Comparison of ENCODE assay signal across 8 cellular contexts in genomic region chr15:71440479-71441071, GRCh38.
DNase-seq lines count a peak whose midpoint lies in the region; ATAC-seq and TF ChIP-seq lines count a peak whose summit lies in the region.

No MANE protein-coding gene starts in this region.

- H3K27ac Mint-ChIP-seq in natural killer cell = no peak overlapping the region
- no peak overlapping the region for H3K27ac Mint-ChIP-seq in natural killer cell treated with Interleukin-12 subunit alpha and Interleukin-12 subunit beta and Interleukin-15 and Interleukin-18, amount 100 ng/mL, for 72 hours
- H3K27ac Mint-ChIP-seq in T-helper 2 cell treated with Interferon-gamma antibody and Interleukin-4, amounts not matched to agents 5 μg/mL and 100 μg/mL, for 36 hours = no peak overlapping the region

- H3K36me3 ChIP-seq in kidney epithelial cell (ENCODE audit: control insufficient read depth, insufficient read depth, low read length) = no peaks in the 10 kb centered on the region

- H3K27me3 ChIP-seq in kidney epithelial cell (ENCODE audit: control insufficient read depth, insufficient read depth, low read length) = no peaks in the 10 kb centered on the region

- DNase-seq in natural killer cell (no peak), NCI-H2196 (lab: John Stamatoyannopoulos, UW; ENCODE audit: unreplicated experiment) (peak; percentile 32), astrocyte of the spinal cord (ENCODE audit: low read depth, low spot score) (peak; percentile 83), kidney epithelial cell (ENCODE audit: low read depth) (no peak), T1000 (lab: John Stamatoyannopoulos, UW) (no peak)
- DNase-seq in natural killer cell treated with Interleukin-12 subunit alpha and Interleukin-12 subunit beta and Interleukin-15 and Interleukin-18, amount 100 ng/mL, for 72 hours (ENCODE audit: low spot score) = no peak
- no peak for DNase-seq in T-helper 2 cell treated with Interferon-gamma antibody and Interleukin-4, amounts not matched to agents 5 μg/mL and 100 μg/mL, for 36 hours (ENCODE audit: low spot score)

- in situ Hi-C loops in astrocyte of the spinal cord (cut with HindIII; ENCODE audit: low sequenced_read_pairs) = no loop called here

- intact Hi-C loops in natural killer cell (cut with micrococcal nuclease) = loop anchor here (5.0 to 10.0 kb wide), 3 partner anchors 466 to 1966 kb away; no protein-coding TSS in a partner anchor

- no peaks in the 10 kb centered on the region for H3K4me1 Mint-ChIP-seq in natural killer cell
- no peaks in the 10 kb centered on the region for H3K4me1 Mint-ChIP-seq in natural killer cell treated with Interleukin-12 subunit alpha and Interleukin-12 subunit beta and Interleukin-15 and Interleukin-18, amount 100 ng/mL, for 72 hours (ENCODE audit: low read depth in 2 of 2)
- no peaks in the 10 kb centered on the region for H3K4me1 Mint-ChIP-seq in T-helper 2 cell treated with Interferon-gamma antibody and Interleukin-4, amounts not matched to agents 5 μg/mL and 100 μg/mL, for 36 hours (ENCODE audit: low read depth)

- H3K4me3 ChIP-seq in astrocyte of the spinal cord (ENCODE audit: low read depth, low read length) (no peak overlapping the region), kidney epithelial cell (ENCODE audit: low read depth, low read length) (no peak overlapping the region)

- H3K9me3 Mint-ChIP-seq in natural killer cell = no peaks in the 10 kb centered on the region
- no peaks in the 10 kb centered on the region for H3K9me3 Mint-ChIP-seq in natural killer cell treated with Interleukin-12 subunit alpha and Interleukin-12 subunit beta and Interleukin-15 and Interleukin-18, amount 100 ng/mL, for 72 hours
- H3K9me3 Mint-ChIP-seq in T-helper 2 cell treated with Interferon-gamma antibody and Interleukin-4, amounts not matched to agents 5 μg/mL and 100 μg/mL, for 36 hours = no peaks in the 10 kb centered on the region

- H3K27me3 Mint-ChIP-seq in natural killer cell (ENCODE audit: low read depth in 2 of 2) = peaks cover 9 to 18% of the 10 kb centered on the region in 2 donors
- H3K27me3 Mint-ChIP-seq in natural killer cell treated with Interleukin-12 subunit alpha and Interleukin-12 subunit beta and Interleukin-15 and Interleukin-18, amount 100 ng/mL, for 72 hours = peaks cover 9 to 22% of the 10 kb centered on the region in 2 donors
- H3K27me3 Mint-ChIP-seq in T-helper 2 cell treated with Interferon-gamma antibody and Interleukin-4, amounts not matched to agents 5 μg/mL and 100 μg/mL, for 36 hours (ENCODE audit: low read depth) = peaks cover 7% of the 10 kb centered on the region

- peak in 1 of 3 donors; percentile 32 for ATAC-seq in natural killer cell
- no peak for ATAC-seq in natural killer cell treated with Interleukin-12 subunit alpha and Interleukin-12 subunit beta and Interleukin-15 and Interleukin-18, amount 100 ng/mL, for 72 hours
- no peak for ATAC-seq in HG03196 (IDR thresholded peaks at IDR 0.05; ENCODE audit: unreplicated experiment)

- TF ChIP-seq CTCF in natural killer cell (IDR thresholded peaks at IDR 0.05) = peak; percentile 55
- peak; percentile 29 for TF ChIP-seq CTCF in astrocyte of the spinal cord (IDR thresholded peaks at IDR 0.05; ENCODE audit: low read depth, low read length)
- peak; percentile 48 for TF ChIP-seq CTCF in kidney epithelial cell (IDR thresholded peaks at IDR 0.05; ENCODE audit: insufficient read depth, low read length, poor library complexity, severe bottlenecking)

- H3K4me3 Mint-ChIP-seq in natural killer cell = no peak overlapping the region
- H3K4me3 Mint-ChIP-seq in natural killer cell treated with Interleukin-12 subunit alpha and Interleukin-12 subunit beta and Interleukin-15 and Interleukin-18, amount 100 ng/mL, for 72 hours = no peak overlapping the region
- no peak overlapping the region for H3K4me3 Mint-ChIP-seq in T-helper 2 cell treated with Interferon-gamma antibody and Interleukin-4, amounts not matched to agents 5 μg/mL and 100 μg/mL, for 36 hours

- H3K36me3 Mint-ChIP-seq in natural killer cell = no peaks in the 10 kb centered on the region
- H3K36me3 Mint-ChIP-seq in natural killer cell treated with Interleukin-12 subunit alpha and Interleukin-12 subunit beta and Interleukin-15 and Interleukin-18, amount 100 ng/mL, for 72 hours = no peaks in the 10 kb centered on the region
- H3K36me3 Mint-ChIP-seq in T-helper 2 cell treated with Interferon-gamma antibody and Interleukin-4, amounts not matched to agents 5 μg/mL and 100 μg/mL, for 36 hours (ENCODE audit: low read depth) = no peaks in the 10 kb centered on the region

Comparison
In these comparisons a context has a peak if more than half of its experiments do, and no peak if none do; other contexts are left out.
1. DNase-seq: peak in NCI-H2196 (single experiment) and astrocyte of the spinal cord (single experiment); none in natural killer cell (single experiment), natural killer cell treated with Interleukin-12 subunit alpha and Interleukin-12 subunit beta and Interleukin-15 and Interleukin-18, amount 100 ng/mL, for 72 hours (single experiment), kidney epithelial cell (single experiment), T1000 (single experiment) and T-helper 2 cell treated with Interferon-gamma antibody and Interleukin-4, amounts not matched to agents 5 μg/mL and 100 μg/mL, for 36 hours (single experiment).
2. Peak in every context shown above with its lines, with median percentiles within 50 percentile points of each other: CTCF ChIP-seq.